Comparison of ENCODE assay signal across 8 cellular contexts in the genomic region with DNA sequence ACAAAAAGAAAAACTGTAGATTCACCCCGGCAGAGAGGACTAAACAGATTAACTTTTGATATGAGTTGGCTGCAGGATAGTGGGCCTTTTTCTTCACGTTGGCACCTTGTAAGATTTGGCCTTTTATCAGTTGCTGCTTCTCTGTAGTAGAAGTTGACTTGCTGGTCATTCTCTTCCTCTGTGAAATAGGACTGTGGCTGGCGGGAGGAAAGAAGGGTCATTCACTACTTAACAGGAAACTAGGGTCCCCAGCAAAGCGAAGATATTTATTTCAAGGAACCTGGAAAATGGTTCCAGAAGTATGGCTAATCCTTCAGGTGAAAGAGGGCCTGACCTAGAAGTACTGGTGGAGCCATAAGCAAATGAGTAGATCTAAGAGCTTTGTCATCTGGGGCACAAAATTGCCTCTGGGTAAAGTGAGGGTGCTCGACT. TPM values are rescaled to one million over a fixed set of nuclear protein-coding genes. Genes with fewer than 3 reads are reported as not detected.
DNase-seq lines count a peak whose midpoint lies in the region; ATAC-seq and TF ChIP-seq lines count a peak whose summit lies in the region.

No MANE protein-coding gene starts in this region.

- ATAC-seq in GM21619 (IDR thresholded peaks at IDR 0.05; ENCODE audit: unreplicated experiment), result no peak

- no peak overlapping the region for H4K8ac ChIP-seq in neuronal stem cell (ENCODE audit: low read depth, low read length)

- H3K4ac ChIP-seq in neuronal stem cell (ENCODE audit: low read length), result no peak overlapping the region

- peaks cover 19 to 30% (median 26%) of the 10 kb centered on the region in 3 donors for H3K4me1 Mint-ChIP-seq in CD8-positive, alpha-beta memory T cell

- POLR2A ChIA-PET in CD8-positive, alpha-beta memory T cell (lab: Charles Lee), result interaction anchor here (1.3 kb wide), 1 partner anchor 14 kb away, joined by 5 read pairs; a partner anchor contains a TSS

- H2AK5ac ChIP-seq in neuronal stem cell (ENCODE audit: low read depth, low read length), result no peak overlapping the region

- H3K36me3 ChIP-seq in CD8-positive, alpha-beta memory T cell (ENCODE audit: insufficient read depth, low read length), result peaks cover 30% of the 10 kb centered on the region
- peaks cover 31% of the 10 kb centered on the region; the same call in 1 of the 2 replicates for H3K36me3 ChIP-seq in Loucy (ENCODE audit: insufficient read depth, low read length)
- peaks cover 21% of the 10 kb centered on the region for H3K36me3 ChIP-seq in ectodermal cell (ENCODE audit: control insufficient read depth, insufficient read depth, low read length)
- H3K36me3 ChIP-seq in neuronal stem cell (replicated peaks in 1 of 2; ENCODE audit: control insufficient read depth in 2 of 2, insufficient read depth in 2 of 2, low read length in 2 of 2), result peaks cover 7 to 36% of the 10 kb centered on the region in 2 donors

- H2AFZ ChIP-seq in Loucy (ENCODE audit: low read length), result peak overlapping the region; percentile 99
- H2AFZ ChIP-seq in neuronal stem cell (ENCODE audit: low read length), result peak overlapping the region; percentile 98

- H3F3A ChIP-seq in Loucy (ENCODE audit: low read depth), result no peaks in the 10 kb centered on the region

- CTCF ChIA-PET in CD8-positive, alpha-beta memory T cell (lab: Charles Lee), result interaction anchor here (0.8 kb wide), 1 partner anchor 16 kb away, joined by 3 read pairs; no protein-coding TSS in a partner anchor

- peak overlapping the region; percentile 56 to 94 (median 90) for H3K27ac Mint-ChIP-seq in CD8-positive, alpha-beta memory T cell

- no peaks in the 10 kb centered on the region for H3K27me3 Mint-ChIP-seq in CD8-positive, alpha-beta memory T cell

- H3K36me3 Mint-ChIP-seq in CD8-positive, alpha-beta memory T cell, result peaks cover 3 to 38% (median 5%) of the 10 kb centered on the region in 3 donors

- H3K4me2 ChIP-seq in Loucy (ENCODE audit: low read depth, low read length, poor library complexity, severe bottlenecking) (peak overlapping the region; percentile 90), neuronal stem cell (ENCODE audit: insufficient read depth, low read length, poor library complexity, severe bottlenecking) (no peak overlapping the region)

- H3K9me3 ChIP-seq in CD8-positive, alpha-beta memory T cell (ENCODE audit: low read length), result no peaks in the 10 kb centered on the region
- no peaks in the 10 kb centered on the region for H3K9me3 ChIP-seq in Loucy (ENCODE audit: insufficient read depth, low read depth, low read length)
- no peaks in the 10 kb centered on the region for H3K9me3 ChIP-seq in ectodermal cell (ENCODE audit: control insufficient read depth, low read length)
- H3K9me3 ChIP-seq in neuronal stem cell (replicated peaks in 1 of 2; ENCODE audit: control insufficient read depth in 2 of 2, insufficient read depth in 1 of 2, low read depth in 1 of 2, low read length in 2 of 2), result peaks cover 0 to 2% of the 10 kb centered on the region in 2 donors

- H2BK15ac ChIP-seq in neuronal stem cell (ENCODE audit: low read length), result no peak overlapping the region

- no peak overlapping the region for H2BK120ac ChIP-seq in neuronal stem cell (ENCODE audit: low read depth, low read length)

- H3K4me1 ChIP-seq in CD8-positive, alpha-beta memory T cell (ENCODE audit: insufficient read depth, low read length), result peaks cover 15% of the 10 kb centered on the region
- H3K4me1 ChIP-seq in Loucy (ENCODE audit: insufficient read depth, low read length, poor library complexity, severe bottlenecking) (peaks cover 43% of the 10 kb centered on the region), ectodermal cell (ENCODE audit: control insufficient read depth, insufficient read depth, low read length) (peaks cover 6% of the 10 kb centered on the region), neuronal stem cell (ENCODE audit: control insufficient read depth in 2 of 2, insufficient read depth in 1 of 2, low read depth in 1 of 2, low read length in 2 of 2) (no peaks in the 10 kb centered on the region)

- no peak overlapping the region for H2BK12ac ChIP-seq in neuronal stem cell (ENCODE audit: low read length)

- no peaks in the 10 kb centered on the region for H3K79me1 ChIP-seq in neuronal stem cell (ENCODE audit: low read depth, low read length)

- no peaks in the 10 kb centered on the region for H3K27me3 ChIP-seq in CD8-positive, alpha-beta memory T cell (ENCODE audit: insufficient read depth, low read length, poor library complexity, severe bottlenecking)
- no peaks in the 10 kb centered on the region for H3K27me3 ChIP-seq in Loucy (ENCODE audit: insufficient read depth, low read length, poor library complexity, severe bottlenecking)
- no peaks in the 10 kb centered on the region for H3K27me3 ChIP-seq in ectodermal cell (ENCODE audit: control insufficient read depth, insufficient read depth, low read length, poor library complexity, severe bottlenecking)
- H3K27me3 ChIP-seq in neuronal stem cell (ENCODE audit: control insufficient read depth in 3 of 3, insufficient read depth in 3 of 3, low read depth in 1 of 3, low read length in 3 of 3), result peaks cover 0 to 3% (median 0%) of the 10 kb centered on the region in 3 experiments

- H3K9ac ChIP-seq in Loucy (ENCODE audit: low read depth, low read length, poor library complexity, severe bottlenecking) (peak overlapping the region; percentile 98), neuronal stem cell (ENCODE audit: low read depth, low read length, poor library complexity) (no peak overlapping the region)

- TF ChIP-seq CTCF in Loucy (conservative IDR thresholded peaks at IDR 0.05; ENCODE audit: low read length), result no peak

- H3K14ac ChIP-seq in neuronal stem cell (ENCODE audit: low read length), result no peak overlapping the region

- H3K9me3 Mint-ChIP-seq in CD8-positive, alpha-beta memory T cell, result peaks cover 0 to 4% (median 0%) of the 10 kb centered on the region in 5 donors

- no peak overlapping the region for H2BK5ac ChIP-seq in neuronal stem cell (ENCODE audit: low read length)

- H3K18ac ChIP-seq in neuronal stem cell (ENCODE audit: low read length), result no peak overlapping the region

- peaks cover 46% of the 10 kb centered on the region for H4K20me1 ChIP-seq in Loucy (ENCODE audit: insufficient read depth, low read length, poor library complexity, severe bottlenecking)

- H3K23ac ChIP-seq in neuronal stem cell (ENCODE audit: low read depth, low read length, poor library complexity), result no peak overlapping the region

- H3K4me3 Mint-ChIP-seq in CD8-positive, alpha-beta memory T cell, result peak overlapping the region; percentile 91 to 98 (median 94)

- DNase-seq in CD8-positive, alpha-beta memory T cell, result no peak
- no peak for DNase-seq in neuronal stem cell (ENCODE audit: low spot score)
- DNase-seq in cerebellar nuclear complex (lab: John Stamatoyannopoulos, UW), result no peak
- DNase-seq in effector CD8-positive, alpha-beta T cell (lab: John Stamatoyannopoulos, UW), result no peak
- no peak for DNase-seq in activated gamma-delta T cell (lab: John Stamatoyannopoulos, UW)

- peaks cover 53% of the 10 kb centered on the region for H3K79me2 ChIP-seq in Loucy (ENCODE audit: insufficient read depth, low read length)

- no peaks in the 10 kb centered on the region for H3K9me2 ChIP-seq in Loucy (replicated peaks; ENCODE audit: low read depth, low read length)

- 75 to 79% methylated on average over 5 of the region's 5 CpGs for WGBS in ectodermal cell, 2 experiments
- WGBS in neuronal stem cell (ENCODE audit: extremely low coverage in 2 of 2, insufficient read length in 2 of 2, insufficient replicate concordance in 1 of 2), 2 donors, result no CpG with 5 or more reads among the region's 5 CpGs

- peak overlapping the region; percentile 82 for H3K27ac ChIP-seq in CD8-positive, alpha-beta memory T cell (ENCODE audit: low read depth, low read length)
- H3K27ac ChIP-seq in ectodermal cell (ENCODE audit: insufficient read depth, low read depth, low read length, poor library complexity, severe bottlenecking) (no peak overlapping the region), neuronal stem cell (replicated peaks; ENCODE audit: low read length) (no peak overlapping the region)

- no peak overlapping the region for H4K91ac ChIP-seq in neuronal stem cell (ENCODE audit: low read depth, low read length, poor library complexity)

- peak overlapping the region; percentile 75 for H3K4me3 ChIP-seq in CD8-positive, alpha-beta memory T cell (ENCODE audit: low read length)
- H3K4me3 ChIP-seq in Loucy (ENCODE audit: low read length, poor library complexity, severe bottlenecking), result peak overlapping the region; percentile 98
- H3K4me3 ChIP-seq in ectodermal cell (ENCODE audit: insufficient read depth, low read depth, low read length), result peak overlapping the region; percentile 89
- peak overlapping the region in 1 of 2 donors; percentile 91 for H3K4me3 ChIP-seq in neuronal stem cell (ENCODE audit: low read length in 2 of 2)

RNA-seq across cellular contexts. Expression of a gene that starts 0.4 kb away (rescaled TPM):
- total RNA-seq in CD8-positive, alpha-beta memory T cell, result 100 to 1,000 TPM; 409 to 416 TPM
- 355 TPM for polyA plus RNA-seq in CD8-positive, alpha-beta memory T cell
- polyA plus RNA-seq in ectodermal cell (2013, experiment 1 of 4), result 296 TPM
- 274 TPM for polyA plus RNA-seq in ectodermal cell (2013, experiment 2 of 4)
- polyA plus RNA-seq in ectodermal cell (2013, experiment 3 of 4), result 235 TPM
- 272 TPM for polyA plus RNA-seq in ectodermal cell (2013, experiment 4 of 4)
- polyA plus RNA-seq in neuronal stem cell (2013, experiment 1 of 2), result 318 TPM
- polyA plus RNA-seq in neuronal stem cell (2013, experiment 2 of 2), result 288 TPM

RNA-seq across cellular contexts. Expression of a gene that starts 13.9 kb away (rescaled TPM):
- total RNA-seq in CD8-positive, alpha-beta memory T cell, result 10 to 100 TPM; 50.1 to 51.0 TPM
- polyA plus RNA-seq in CD8-positive, alpha-beta memory T cell, result 37.3 TPM
- 59.3 TPM for polyA plus RNA-seq in ectodermal cell (2013, experiment 1 of 4)
- polyA plus RNA-seq in ectodermal cell (2013, experiment 2 of 4), result 54.7 TPM
- 52.6 TPM for polyA plus RNA-seq in ectodermal cell (2013, experiment 3 of 4)
- polyA plus RNA-seq in ectodermal cell (2013, experiment 4 of 4), result 56.7 TPM
- 64.3 TPM for polyA plus RNA-seq in neuronal stem cell (2013, experiment 1 of 2)
- 69.0 TPM for polyA plus RNA-seq in neuronal stem cell (2013, experiment 2 of 2)
